1 cellular context compared by ENCODE assay signal in genomic region chr19:35731353-35731752, GRCh38.
TF ChIP-seq lines count a peak whose summit lies in the region.

No MANE protein-coding gene starts in this region.

TF ChIP-seq in WTC11, 78 proteins besides CTCF, POLR2A, EP300 and RAD21:
- TF ChIP-seq, protein P1, sequence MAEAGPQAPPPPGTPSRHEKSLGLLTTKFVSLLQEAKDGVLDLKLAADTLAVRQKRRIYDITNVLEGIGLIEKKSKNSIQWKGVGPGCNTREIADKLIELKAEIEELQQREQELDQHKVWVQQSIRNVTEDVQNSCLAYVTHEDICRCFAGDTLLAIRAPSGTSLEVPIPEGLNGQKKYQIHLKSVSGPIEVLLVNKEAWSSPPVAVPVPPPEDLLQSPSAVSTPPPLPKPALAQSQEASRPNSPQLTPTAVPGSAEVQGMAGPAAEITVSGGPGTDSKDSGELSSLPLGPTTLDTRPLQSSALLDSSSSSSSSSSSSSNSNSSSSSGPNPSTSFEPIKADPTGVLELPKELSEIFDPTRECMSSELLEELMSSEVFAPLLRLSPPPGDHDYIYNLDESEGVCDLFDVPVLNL (CRISPR knock-in tag; IDR thresholded peaks at IDR 0.05; ENCODE audit: borderline replicate concordance, low read depth): no peak
- TF ChIP-seq, protein P2, sequence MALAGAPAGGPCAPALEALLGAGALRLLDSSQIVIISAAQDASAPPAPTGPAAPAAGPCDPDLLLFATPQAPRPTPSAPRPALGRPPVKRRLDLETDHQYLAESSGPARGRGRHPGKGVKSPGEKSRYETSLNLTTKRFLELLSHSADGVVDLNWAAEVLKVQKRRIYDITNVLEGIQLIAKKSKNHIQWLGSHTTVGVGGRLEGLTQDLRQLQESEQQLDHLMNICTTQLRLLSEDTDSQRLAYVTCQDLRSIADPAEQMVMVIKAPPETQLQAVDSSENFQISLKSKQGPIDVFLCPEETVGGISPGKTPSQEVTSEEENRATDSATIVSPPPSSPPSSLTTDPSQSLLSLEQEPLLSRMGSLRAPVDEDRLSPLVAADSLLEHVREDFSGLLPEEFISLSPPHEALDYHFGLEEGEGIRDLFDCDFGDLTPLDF (CRISPR knock-in tag; IDR thresholded peaks at IDR 0.05): no peak
- no peak for TF ChIP-seq ZBTB21 (CRISPR knock-in tag; IDR thresholded peaks at IDR 0.05; ENCODE audit: borderline replicate concordance)
- no peak for TF ChIP-seq NR3C1 (CRISPR knock-in tag; conservative IDR thresholded peaks at IDR 0.05; ENCODE audit: low read depth)
- TF ChIP-seq, protein P3, sequence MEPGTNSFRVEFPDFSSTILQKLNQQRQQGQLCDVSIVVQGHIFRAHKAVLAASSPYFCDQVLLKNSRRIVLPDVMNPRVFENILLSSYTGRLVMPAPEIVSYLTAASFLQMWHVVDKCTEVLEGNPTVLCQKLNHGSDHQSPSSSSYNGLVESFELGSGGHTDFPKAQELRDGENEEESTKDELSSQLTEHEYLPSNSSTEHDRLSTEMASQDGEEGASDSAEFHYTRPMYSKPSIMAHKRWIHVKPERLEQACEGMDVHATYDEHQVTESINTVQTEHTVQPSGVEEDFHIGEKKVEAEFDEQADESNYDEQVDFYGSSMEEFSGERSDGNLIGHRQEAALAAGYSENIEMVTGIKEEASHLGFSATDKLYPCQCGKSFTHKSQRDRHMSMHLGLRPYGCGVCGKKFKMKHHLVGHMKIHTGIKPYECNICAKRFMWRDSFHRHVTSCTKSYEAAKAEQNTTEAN (CRISPR knock-in tag; IDR thresholded peaks at IDR 0.05): no peak
- TF ChIP-seq GRHL2 (CRISPR knock-in tag; IDR thresholded peaks at IDR 0.05; ENCODE audit: insufficient replicate concordance, severe bottlenecking): no peak
- no peak for TF ChIP-seq NFYB (CRISPR knock-in tag; conservative IDR thresholded peaks at IDR 0.05; ENCODE audit: low read depth)
- TF ChIP-seq, protein P4, sequence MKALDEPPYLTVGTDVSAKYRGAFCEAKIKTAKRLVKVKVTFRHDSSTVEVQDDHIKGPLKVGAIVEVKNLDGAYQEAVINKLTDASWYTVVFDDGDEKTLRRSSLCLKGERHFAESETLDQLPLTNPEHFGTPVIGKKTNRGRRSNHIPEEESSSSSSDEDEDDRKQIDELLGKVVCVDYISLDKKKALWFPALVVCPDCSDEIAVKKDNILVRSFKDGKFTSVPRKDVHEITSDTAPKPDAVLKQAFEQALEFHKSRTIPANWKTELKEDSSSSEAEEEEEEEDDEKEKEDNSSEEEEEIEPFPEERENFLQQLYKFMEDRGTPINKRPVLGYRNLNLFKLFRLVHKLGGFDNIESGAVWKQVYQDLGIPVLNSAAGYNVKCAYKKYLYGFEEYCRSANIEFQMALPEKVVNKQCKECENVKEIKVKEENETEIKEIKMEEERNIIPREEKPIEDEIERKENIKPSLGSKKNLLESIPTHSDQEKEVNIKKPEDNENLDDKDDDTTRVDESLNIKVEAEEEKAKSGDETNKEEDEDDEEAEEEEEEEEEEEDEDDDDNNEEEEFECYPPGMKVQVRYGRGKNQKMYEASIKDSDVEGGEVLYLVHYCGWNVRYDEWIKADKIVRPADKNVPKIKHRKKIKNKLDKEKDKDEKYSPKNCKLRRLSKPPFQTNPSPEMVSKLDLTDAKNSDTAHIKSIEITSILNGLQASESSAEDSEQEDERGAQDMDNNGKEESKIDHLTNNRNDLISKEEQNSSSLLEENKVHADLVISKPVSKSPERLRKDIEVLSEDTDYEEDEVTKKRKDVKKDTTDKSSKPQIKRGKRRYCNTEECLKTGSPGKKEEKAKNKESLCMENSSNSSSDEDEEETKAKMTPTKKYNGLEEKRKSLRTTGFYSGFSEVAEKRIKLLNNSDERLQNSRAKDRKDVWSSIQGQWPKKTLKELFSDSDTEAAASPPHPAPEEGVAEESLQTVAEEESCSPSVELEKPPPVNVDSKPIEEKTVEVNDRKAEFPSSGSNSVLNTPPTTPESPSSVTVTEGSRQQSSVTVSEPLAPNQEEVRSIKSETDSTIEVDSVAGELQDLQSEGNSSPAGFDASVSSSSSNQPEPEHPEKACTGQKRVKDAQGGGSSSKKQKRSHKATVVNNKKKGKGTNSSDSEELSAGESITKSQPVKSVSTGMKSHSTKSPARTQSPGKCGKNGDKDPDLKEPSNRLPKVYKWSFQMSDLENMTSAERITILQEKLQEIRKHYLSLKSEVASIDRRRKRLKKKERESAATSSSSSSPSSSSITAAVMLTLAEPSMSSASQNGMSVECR (CRISPR knock-in tag; IDR thresholded peaks at IDR 0.05; ENCODE audit: borderline replicate concordance): no peak
- TF ChIP-seq, protein P5, sequence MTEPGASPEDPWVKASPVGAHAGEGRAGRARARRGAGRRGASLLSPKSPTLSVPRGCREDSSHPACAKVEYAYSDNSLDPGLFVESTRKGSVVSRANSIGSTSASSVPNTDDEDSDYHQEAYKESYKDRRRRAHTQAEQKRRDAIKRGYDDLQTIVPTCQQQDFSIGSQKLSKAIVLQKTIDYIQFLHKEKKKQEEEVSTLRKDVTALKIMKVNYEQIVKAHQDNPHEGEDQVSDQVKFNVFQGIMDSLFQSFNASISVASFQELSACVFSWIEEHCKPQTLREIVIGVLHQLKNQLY (CRISPR knock-in tag; IDR thresholded peaks at IDR 0.05): no peak
- no peak for TF ChIP-seq NFATC4 (CRISPR knock-in tag; IDR thresholded peaks at IDR 0.05)
- TF ChIP-seq ZNF396 (CRISPR knock-in tag; IDR thresholded peaks at IDR 0.05; ENCODE audit: borderline replicate concordance): no peak
- no peak for TF ChIP-seq SP1 (CRISPR knock-in tag; conservative IDR thresholded peaks at IDR 0.05)
